20 cellular contexts compared by ENCODE assay signal in genomic region chr4:6469144-6469543, GRCh38. TPM values are rescaled to one million over a fixed set of nuclear protein-coding genes. Genes with fewer than 3 reads are reported as not detected.
"Had no signal": no experiment of that assay in that cellular context is flagged by ENCODE, and none has a peak within 500 bp of the region (broad histone marks: within the 10 kb centered on the region; RNA-seq: fewer than 3 reads in every experiment).

No MANE protein-coding gene starts in this region.

- H3K4me1 Mint-ChIP-seq: natural killer cell; stimulated activated effector memory CD8-positive, alpha-beta T cell treated with anti-CD3 and anti-CD28 coated beads, Interleukin-12 subunit alpha, Interleukin-12 subunit beta, amount 100 ng/mL, for 72 hours had no signal

- H3K4me3 ChIP-seq: hepatocyte, lung, prostate gland, SK-N-MC, skin epidermis, stomach, thoracic aorta had no signal

- H3K27ac ChIP-seq: foreskin keratinocyte, hepatocyte, prostate gland, SK-N-MC, skin epidermis, stomach, thoracic aorta had no signal

- H3K27ac Mint-ChIP-seq: activated CD8-positive, alpha-beta T cell treated with anti-CD3 and anti-CD28 coated beads for 36 hours; activated naive CD8-positive, alpha-beta T cell; dendritic cell treated with granulocyte-macrophage colony-stimulating factor and Interleukin-4, amounts not matched to agents 40 ng/mL and 50 ng/mL, for 4 days; effector memory CD8-positive, alpha-beta T cell; natural killer cell; stimulated activated effector memory CD8-positive, alpha-beta T cell treated with anti-CD3 and anti-CD28 coated beads, Interleukin-12 subunit alpha, Interleukin-12 subunit beta, amount 100 ng/mL, for 72 hours had no signal

- H3K4me3 Mint-ChIP-seq: activated CD8-positive, alpha-beta T cell treated with anti-CD3 and anti-CD28 coated beads for 36 hours; dendritic cell treated with granulocyte-macrophage colony-stimulating factor and Interleukin-4, amounts not matched to agents 40 ng/mL and 50 ng/mL, for 4 days had no signal

- DNase-seq: activated CD8-positive, alpha-beta T cell treated with anti-CD3 and anti-CD28 coated beads for 36 hours; effector memory CD8-positive, alpha-beta T cell; foreskin keratinocyte; left colon; natural killer cell; nucleus accumbens; right cardiac atrium; stimulated activated CD4-positive, alpha-beta T cell treated with anti-CD3 and anti-CD28 coated beads, Interleukin-15, amount 100 ng/mL, for 24 hours; stimulated activated CD4-positive, alpha-beta T cell treated with anti-CD3 and anti-CD28 coated beads, Interleukin-2, amount 100 ng/mL, for 48 hours; stomach had no signal

- H3K36me3 Mint-ChIP-seq: activated naive CD8-positive, alpha-beta T cell; natural killer cell; stimulated activated effector memory CD8-positive, alpha-beta T cell treated with anti-CD3 and anti-CD28 coated beads, Interleukin-12 subunit alpha, Interleukin-12 subunit beta, amount 100 ng/mL, for 72 hours had no signal

- H3K9me3 Mint-ChIP-seq: activated CD8-positive, alpha-beta T cell treated with anti-CD3 and anti-CD28 coated beads for 36 hours; dendritic cell treated with granulocyte-macrophage colony-stimulating factor and Interleukin-4, amounts not matched to agents 40 ng/mL and 50 ng/mL, for 4 days; effector memory CD8-positive, alpha-beta T cell; natural killer cell; stimulated activated effector memory CD8-positive, alpha-beta T cell treated with anti-CD3 and anti-CD28 coated beads, Interleukin-12 subunit alpha, Interleukin-12 subunit beta, amount 100 ng/mL, for 72 hours had no signal

- ATAC-seq: activated CD8-positive, alpha-beta T cell treated with anti-CD3 and anti-CD28 coated beads for 36 hours; effector memory CD8-positive, alpha-beta T cell; foreskin keratinocyte; left colon; natural killer cell; right cardiac atrium; stimulated activated effector memory CD8-positive, alpha-beta T cell treated with anti-CD3 and anti-CD28 coated beads, Interleukin-12 subunit alpha, Interleukin-12 subunit beta, amount 100 ng/mL, for 72 hours had no signal

RNA-seq across cellular contexts. Expression of gene PPP2R2C, which starts 3.3 kb away (rescaled TPM):
- total RNA-seq: activated CD8-positive, alpha-beta T cell treated with anti-CD3 and anti-CD28 coated beads for 36 hours; natural killer cell; T-helper 2 cell treated with Interferon-gamma antibody and Interleukin-4, amounts not matched to agents 100 ng/mL and 5 ng/mL, for 36 hours had no signal
